ENCODE assay signal across 1 cellular context in genomic region chr1:202010042-202011015, GRCh38.
TF ChIP-seq lines count a peak whose summit lies in the region.

Gene ELF3, plus strand, starts transcription at chr1:202010587. Its CDS starts 550 bp downstream, at chr1:202011137.

TF ChIP-seq in HepG2, 621 proteins besides CTCF, POLR2A, EP300 and RAD21 (continued from another document and continues in another):
- TF ChIP-seq ZNF574 (CRISPR knock-in tag; IDR thresholded peaks at IDR 0.05) (peak; percentile 79), BORCS8-MEF2B (CRISPR knock-in tag; IDR thresholded peaks at IDR 0.05) (0 out of 2 replicates have a peak, but pooled peaks have one; percentile 29), IRF1 (CRISPR knock-in tag; IDR thresholded peaks at IDR 0.05; ENCODE audit: low read depth) (no peak), FOXO4 (CRISPR knock-in tag; conservative IDR thresholded peaks at IDR 0.05) (no peak), ZNF556 (CRISPR knock-in tag; IDR thresholded peaks at IDR 0.05; ENCODE audit: borderline replicate concordance) (0 out of 2 replicates have a peak, but pooled peaks have one; percentile 58), ZNF557 (CRISPR knock-in tag; IDR thresholded peaks at IDR 0.05) (0 out of 2 replicates have a peak, but pooled peaks have one; percentile 3), ZNF646 (CRISPR knock-in tag; IDR thresholded peaks at IDR 0.05) (no peak), NR1H2 (CRISPR knock-in tag; IDR thresholded peaks at IDR 0.05; ENCODE audit: borderline replicate concordance, low read depth) (no peak), IRF2 (CRISPR knock-in tag; IDR thresholded peaks at IDR 0.05) (peak; percentile 18; the same call in 1 of the 2 replicates), ZBTB20 (CRISPR knock-in tag; IDR thresholded peaks at IDR 0.05; ENCODE audit: borderline replicate concordance, low read depth) (peak; percentile 48; the same call in 1 of the 2 replicates), ZNF274 (CRISPR knock-in tag; IDR thresholded peaks at IDR 0.05) (no peak; the same call in 1 of the 2 replicates), ZNF260 (CRISPR knock-in tag; IDR thresholded peaks at IDR 0.05; ENCODE audit: borderline replicate concordance, low read depth) (no peak), SIX4 (CRISPR knock-in tag; IDR thresholded peaks at IDR 0.05) (peak; percentile 86; the same call in 1 of the 2 replicates), NFKB2 (CRISPR knock-in tag; IDR thresholded peaks at IDR 0.05; ENCODE audit: borderline replicate concordance) (peak; percentile 66; the same call in 1 of the 2 replicates), CEBPB (IDR thresholded peaks at IDR 0.05; ENCODE audit: borderline replicate concordance, low read depth, low read length) (no peak), CC2D1A (CRISPR knock-in tag; IDR thresholded peaks at IDR 0.05) (no peak), ZFYVE20 (CRISPR knock-in tag; IDR thresholded peaks at IDR 0.05; ENCODE audit: borderline replicate concordance, low read depth) (no peak), CHD2 (IDR thresholded peaks at IDR 0.05; ENCODE audit: low read depth, low read length) (no peak), ZIK1 (CRISPR knock-in tag; IDR thresholded peaks at IDR 0.05; ENCODE audit: borderline replicate concordance, low read depth) (peak; percentile 69), SP2 (CRISPR knock-in tag; IDR thresholded peaks at IDR 0.05) (0 out of 2 replicates have a peak, but pooled peaks have one; percentile 15), ZNF674 (CRISPR knock-in tag; IDR thresholded peaks at IDR 0.05; ENCODE audit: low read depth) (no peak), MXD3 (CRISPR knock-in tag; IDR thresholded peaks at IDR 0.05) (peak; percentile 38; the same call in 1 of the 2 replicates), GATA4 (IDR thresholded peaks at IDR 0.05; ENCODE audit: borderline replicate concordance, low read depth) (peak; percentile 88; the same call in 1 of the 2 replicates), FLYWCH1 (CRISPR knock-in tag; IDR thresholded peaks at IDR 0.05) (no peak), ZNF547 (CRISPR knock-in tag; IDR thresholded peaks at IDR 0.05) (0 out of 2 replicates have a peak, but pooled peaks have one; percentile 19), GLI4 (CRISPR knock-in tag; IDR thresholded peaks at IDR 0.05; ENCODE audit: borderline replicate concordance) (peak; percentile 54; the same call in 1 of the 2 replicates), REL (CRISPR knock-in tag; conservative IDR thresholded peaks at IDR 0.05) (no peak; the same call in 1 of the 2 replicates), ZNF441 (CRISPR knock-in tag; IDR thresholded peaks at IDR 0.05; ENCODE audit: borderline replicate concordance) (peak; percentile 56; the same call in 1 of the 2 replicates), TSC22D2 (CRISPR knock-in tag; IDR thresholded peaks at IDR 0.05; ENCODE audit: borderline replicate concordance) (no peak), ZBTB43 (CRISPR knock-in tag; conservative IDR thresholded peaks at IDR 0.05) (no peak), ZFX (CRISPR knock-in tag; IDR thresholded peaks at IDR 0.05; ENCODE audit: low read depth) (peak; percentile 82), TCF7L2 (IDR thresholded peaks at IDR 0.05; ENCODE audit: low read depth, low read length) (no peak), SRY (CRISPR knock-in tag; IDR thresholded peaks at IDR 0.05) (peak; percentile 89; the same call in 1 of the 2 replicates), ZHX2 (IDR thresholded peaks at IDR 0.05; ENCODE audit: low read depth) (0 out of 2 replicates have a peak, but pooled peaks have one; percentile 22), ZHX2 (CRISPR knock-in tag; IDR thresholded peaks at IDR 0.05; ENCODE audit: borderline replicate concordance) (no peak), ZKSCAN8 (CRISPR knock-in tag; IDR thresholded peaks at IDR 0.05; ENCODE audit: borderline replicate concordance) (peak; percentile 82; the same call in 1 of the 2 replicates), ZNF644 (CRISPR knock-in tag; IDR thresholded peaks at IDR 0.05; ENCODE audit: low read depth) (no peak), JUN (CRISPR knock-in tag; IDR thresholded peaks at IDR 0.05) (no peak), SAP130 (CRISPR knock-in tag; IDR thresholded peaks at IDR 0.05; ENCODE audit: low read depth) (peak; percentile 85), ZNF501 (CRISPR knock-in tag; IDR thresholded peaks at IDR 0.05) (peak; percentile 30; the same call in 1 of the 2 replicates)
